Comparison of ENCODE assay signal across 8 cellular contexts in the genomic region with DNA sequence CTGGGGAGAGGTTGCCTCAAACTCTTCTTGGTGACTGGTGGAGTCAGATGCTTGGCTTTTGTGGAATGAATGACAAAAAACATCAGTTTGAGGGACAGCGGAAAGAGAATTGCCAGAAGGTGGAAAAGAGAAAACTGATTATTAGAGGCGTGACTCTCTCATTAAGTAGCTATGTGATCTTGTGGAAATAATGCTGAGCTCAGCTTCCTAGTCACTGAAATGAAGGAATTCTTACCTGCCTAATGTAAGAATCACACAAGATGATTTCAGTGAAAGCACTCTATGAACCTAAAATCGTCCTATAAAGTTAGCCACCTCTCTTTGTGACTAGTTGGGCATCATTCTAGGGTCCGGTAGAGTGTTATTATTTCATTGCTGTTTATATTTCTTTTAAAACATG.
"Had no signal": no experiment of that assay in that cellular context is flagged by ENCODE, and none has a peak within 500 bp of the region (broad histone marks: within the 10 kb centered on the region; RNA-seq: fewer than 3 reads in every experiment).

No MANE protein-coding gene starts in this region.

- H3K4me3 ChIP-seq: GM12878 had no signal

- FAIRE-seq: G401.6, GM12878, GM12891, GM12892, GM18507, GM19239 had no signal

- DNase-seq: GDM1, GF-D8 had no signal

- ATAC-seq: GM12878 had no signal
